Comparison of ENCODE assay signal across 8 cellular contexts in the genomic region with DNA sequence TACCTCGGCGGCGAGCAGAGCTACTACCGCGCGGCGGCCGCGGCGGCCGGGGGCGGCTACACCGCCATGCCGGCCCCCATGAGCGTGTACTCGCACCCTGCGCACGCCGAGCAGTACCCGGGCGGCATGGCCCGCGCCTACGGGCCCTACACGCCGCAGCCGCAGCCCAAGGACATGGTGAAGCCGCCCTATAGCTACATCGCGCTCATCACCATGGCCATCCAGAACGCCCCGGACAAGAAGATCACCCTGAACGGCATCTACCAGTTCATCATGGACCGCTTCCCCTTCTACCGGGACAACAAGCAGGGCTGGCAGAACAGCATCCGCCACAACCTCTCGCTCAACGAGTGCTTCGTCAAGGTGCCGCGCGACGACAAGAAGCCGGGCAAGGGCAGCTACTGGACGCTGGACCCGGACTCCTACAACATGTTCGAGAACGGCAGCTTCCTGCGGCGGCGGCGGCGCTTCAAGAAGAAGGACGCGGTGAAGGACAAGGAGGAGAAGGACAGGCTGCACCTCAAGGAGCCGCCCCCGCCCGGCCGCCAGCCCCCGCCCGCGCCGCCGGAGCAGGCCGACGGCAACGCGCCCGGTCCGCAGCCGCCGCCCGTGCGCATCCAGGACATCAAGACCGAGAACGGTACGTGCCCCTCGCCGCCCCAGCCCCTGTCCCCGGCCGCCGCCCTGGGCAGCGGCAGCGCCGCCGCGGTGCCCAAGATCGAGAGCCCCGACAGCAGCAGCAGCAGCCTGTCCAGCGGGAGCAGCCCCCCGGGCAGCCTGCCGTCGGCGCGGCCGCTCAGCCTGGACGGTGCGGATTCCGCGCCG. TPM values are rescaled to one million over a fixed set of nuclear protein-coding genes. Genes with fewer than 3 reads are reported as not detected.
DNase-seq lines count a peak whose midpoint lies in the region; ATAC-seq and TF ChIP-seq lines count a peak whose summit lies in the region.

No MANE protein-coding gene starts in this region.

- peaks cover 19 to 90% (median 57%) of the 10 kb centered on the region in 9 donors for H3K27me3 ChIP-seq in heart left ventricle
- peaks cover 36% of the 10 kb centered on the region for H3K27me3 ChIP-seq in skeletal muscle satellite cell (ENCODE audit: control insufficient read depth, insufficient read depth, low read length)

- H3K4me1 ChIP-seq in heart left ventricle (peaks cover 0 to 50% (median 4%) of the 10 kb centered on the region in 12 donors), skeletal muscle satellite cell (ENCODE audit: control insufficient read depth, insufficient read depth, low read length) (peaks cover 28% of the 10 kb centered on the region)

- peaks cover 39% of the 10 kb centered on the region for H3K4me1 Mint-ChIP-seq in activated CD8-positive, alpha-beta T cell treated with anti-CD3 and anti-CD28 coated beads for 36 hours (ENCODE audit: low read depth)

- ATAC-seq in HG03354 (IDR thresholded peaks at IDR 0.05; ENCODE audit: poor library complexity, severe bottlenecking, unreplicated experiment): peak; percentile 30
- ATAC-seq in activated CD8-positive, alpha-beta T cell treated with anti-CD3 and anti-CD28 coated beads for 36 hours: peak; percentile 11
- peak in 2 of 4 donors; percentile 4 to 6 for ATAC-seq in heart left ventricle
- ATAC-seq in HG03039 (IDR thresholded peaks at IDR 0.05; ENCODE audit: unreplicated experiment): no peak
- ATAC-seq in HG03097 (IDR thresholded peaks at IDR 0.05; ENCODE audit: low FRiP score, unreplicated experiment): no peak

- intact Hi-C loops in activated CD8-positive, alpha-beta T cell treated with anti-CD3 and anti-CD28 coated beads for 36 hours (cut with micrococcal nuclease): no loop called here
- intact Hi-C loops in heart left ventricle (cut with DNase I): loop anchor here in 5 of 10 donors (5.0 to 10.0 kb wide), 4 partner anchors 77 to 224 kb away; no protein-coding TSS in a partner anchor

- no peaks in the 10 kb centered on the region for H3K36me3 Mint-ChIP-seq in activated CD8-positive, alpha-beta T cell treated with anti-CD3 and anti-CD28 coated beads for 36 hours (ENCODE audit: low read depth)

- H3K9ac ChIP-seq in skeletal muscle satellite cell (ENCODE audit: low read depth, low read length): peak overlapping the region; percentile 80

- H3K27me3 Mint-ChIP-seq in activated CD8-positive, alpha-beta T cell treated with anti-CD3 and anti-CD28 coated beads for 36 hours: peaks cover 59% of the 10 kb centered on the region

- peak overlapping the region; percentile 99 for H3K4me2 ChIP-seq in skeletal muscle satellite cell (ENCODE audit: low read length)

- POLR2A ChIA-PET in activated CD8-positive, alpha-beta T cell treated with anti-CD3 and anti-CD28 coated beads for 36 hours (lab: Charles Lee): no interaction called here

- peak overlapping the region; percentile 60 for H3K4me3 Mint-ChIP-seq in activated CD8-positive, alpha-beta T cell treated with anti-CD3 and anti-CD28 coated beads for 36 hours

- no peaks in the 10 kb centered on the region for H3K9me3 Mint-ChIP-seq in activated CD8-positive, alpha-beta T cell treated with anti-CD3 and anti-CD28 coated beads for 36 hours

- peak overlapping the region; percentile 53 to 89 (median 69) for H3K4me3 ChIP-seq in heart left ventricle
- peak overlapping the region; percentile 85 for H3K4me3 ChIP-seq in skeletal muscle satellite cell (ENCODE audit: low read length)

- TF ChIP-seq CTCF in activated CD8-positive, alpha-beta T cell treated with anti-CD3 and anti-CD28 coated beads for 36 hours (IDR thresholded peaks at IDR 0.05): no peak
- TF ChIP-seq CTCF in heart left ventricle (IDR thresholded peaks at IDR 0.05): no peak

- no peak overlapping the region for H3K27ac Mint-ChIP-seq in activated CD8-positive, alpha-beta T cell treated with anti-CD3 and anti-CD28 coated beads for 36 hours

- H3K9me3 ChIP-seq in heart left ventricle: no peaks in the 10 kb centered on the region
- no peaks in the 10 kb centered on the region for H3K9me3 ChIP-seq in skeletal muscle satellite cell (replicated peaks; ENCODE audit: low read length)

- CTCF ChIA-PET in activated CD8-positive, alpha-beta T cell treated with anti-CD3 and anti-CD28 coated beads for 36 hours (lab: Charles Lee): interaction anchor here (0.7 to 1.1 kb wide), 4 partner anchors 14 to 494 kb away, joined by 3 to 4 read pairs (median 3); no protein-coding TSS in a partner anchor

- DNase-seq in NCI-H82 (lab: John Stamatoyannopoulos, UW): peak; percentile 51
- no peak for DNase-seq in NCI-H82 treated with DMSO at 0.1 percent for 48 hours (lab: John Stamatoyannopoulos, UW; ENCODE audit: unreplicated experiment)
- DNase-seq in activated CD8-positive, alpha-beta T cell treated with anti-CD3 and anti-CD28 coated beads for 36 hours: peak; percentile 29
- peak in 1 of 5 donors; percentile 41 for DNase-seq in heart left ventricle

- H3K27ac ChIP-seq in heart left ventricle: peak overlapping the region; percentile 67 to 95 (median 88)

- TF ChIP-seq POLR2A in heart left ventricle (IDR thresholded peaks at IDR 0.05): no peak

- no peaks in the 10 kb centered on the region for H3K36me3 ChIP-seq in heart left ventricle
- no peaks in the 10 kb centered on the region for H3K36me3 ChIP-seq in skeletal muscle satellite cell (ENCODE audit: insufficient read depth, low read length)

- WGBS in heart left ventricle, 4 donors: 1% methylated on average over 46 to 101 of the region's 101 CpGs

RNA-seq across cellular contexts. Expression of gene FOXC1, which starts 1.0 kb away (rescaled TPM):
- under 1 TPM in 1 of 2 experiments, not detected in 1; 0.16 TPM for total RNA-seq in activated CD8-positive, alpha-beta T cell treated with anti-CD3 and anti-CD28 coated beads for 36 hours
- 1 to 10 TPM; 1.8 to 6.3 (median 3.5) TPM for total RNA-seq in heart left ventricle
- 1 to 10 TPM; 2.1 to 2.9 TPM for polyA plus RNA-seq in heart left ventricle
- total RNA-seq in skeletal muscle satellite cell (2012; rRNA removed): 3.3 and 6.1 TPM in 2 replicates

Comparison
In these comparisons a context has a peak if more than half of its experiments do, and no peak if none do; other contexts are left out.
1. ATAC-seq: peak in HG03354 (single experiment) and activated CD8-positive, alpha-beta T cell treated with anti-CD3 and anti-CD28 coated beads for 36 hours (single experiment); none in HG03039 (single experiment) and HG03097 (single experiment).